Comparison of ENCODE assay signal across 1 cellular context in the genomic region with DNA sequence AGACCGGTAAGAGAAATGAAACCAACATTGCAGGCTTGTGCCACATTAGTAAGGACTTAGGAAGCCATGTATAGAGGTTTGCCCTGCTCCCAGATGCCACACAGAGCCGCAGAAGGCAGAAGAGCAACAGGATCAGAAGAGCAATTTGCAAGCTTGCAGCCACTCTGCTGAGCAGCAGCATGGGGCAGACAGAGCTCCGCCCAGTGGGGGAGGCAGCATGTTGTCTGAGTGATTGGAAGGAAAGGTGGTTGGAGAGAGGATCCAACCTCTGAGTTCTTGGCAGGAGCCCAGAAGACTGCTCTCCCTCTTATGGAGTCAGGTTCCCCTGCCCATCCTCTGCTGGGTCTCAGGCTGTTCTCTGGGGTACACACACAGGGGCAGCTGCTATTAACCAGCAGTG.
TF ChIP-seq lines count a peak whose summit lies in the region.

No MANE protein-coding gene starts in this region.

TF ChIP-seq in HCT116, 20 proteins besides CTCF, POLR2A, EP300 and RAD21 (continued from another document):
- no peak for TF ChIP-seq JUND (IDR thresholded peaks at IDR 0.05)
- TF ChIP-seq TCF7L2 (IDR thresholded peaks at IDR 0.05; ENCODE audit: borderline replicate concordance, extremely low read depth, insufficient read depth, insufficient read length): no peak
